In genomic region chr6:149379977-149380376, GRCh38 we compare ENCODE assay signal across 18 cellular contexts. TPM values are rescaled to one million over a fixed set of nuclear protein-coding genes. Genes with fewer than 3 reads are reported as not detected.
"Had no signal": no experiment of that assay in that cellular context is flagged by ENCODE, and none has a peak within 500 bp of the region (broad histone marks: within the 10 kb centered on the region; RNA-seq: fewer than 3 reads in every experiment).

No MANE protein-coding gene starts in this region.

- H3K36me3 ChIP-seq: uterus had no signal

- H3K4me3 Mint-ChIP-seq: brain; effector memory CD8-positive, alpha-beta T cell; immature natural killer cell had no signal

- H3K9me3 ChIP-seq: left ventricle myocardium inferior, tibial nerve, uterus had no signal

- ATAC-seq: effector memory CD8-positive, alpha-beta T cell had no signal

- H3K27ac ChIP-seq: left ventricle myocardium inferior, tibial nerve, uterus had no signal

- H3K27me3 Mint-ChIP-seq: brain; effector memory CD8-positive, alpha-beta T cell had no signal

- H3K27me3 ChIP-seq: tibial nerve, uterus had no signal

- H3K4me1 Mint-ChIP-seq: brain had no signal

- H3K27ac Mint-ChIP-seq: effector memory CD8-positive, alpha-beta T cell; immature natural killer cell had no signal

- H3K9me3 Mint-ChIP-seq: effector memory CD8-positive, alpha-beta T cell; immature natural killer cell had no signal

- H3K4me3 ChIP-seq: left ventricle myocardium inferior, tibial nerve, uterus had no signal

- H3K4me1 ChIP-seq: left ventricle myocardium inferior, uterus had no signal

- DNase-seq: activated CD8-positive, alpha-beta memory T cell treated with anti-CD3 and anti-CD28 coated beads for 24 hours; activated CD8-positive, alpha-beta memory T cell treated with anti-CD3 and anti-CD28 coated beads, Interleukin-2, amount 50 U/mL, for 48 hours; anterior cingulate cortex; caudate nucleus; effector memory CD8-positive, alpha-beta T cell; immature natural killer cell; kidney glomerular epithelial cell; left ventricle myocardium inferior; occipital lobe; posterior cingulate gyrus; retina; stimulated activated naive CD4-positive, alpha-beta T cell treated with Interleukin-2 at 50 U/mL for 16 hours; SW 1271; T1000; uterus had no signal

RNA-seq across cellular contexts. Expression of gene SUMO4, which starts 20.1 kb away (rescaled TPM):
- polyA plus RNA-seq: neural cell had no signal
